ENCODE assay signal across 16 cellular contexts in genomic region chrX:132114607-132115006, GRCh38. TPM values are rescaled to one million over a fixed set of nuclear protein-coding genes. Genes with fewer than 3 reads are reported as not detected.
"Had no signal": no experiment of that assay in that cellular context is flagged by ENCODE, and none has a peak within 500 bp of the region (broad histone marks: within the 10 kb centered on the region; RNA-seq: fewer than 3 reads in every experiment).

No MANE protein-coding gene starts in this region.

- H3K36me3 ChIP-seq: breast epithelium had no signal

- ATAC-seq: activated T-cell treated with anti-CD3 and anti-CD28 coated beads, Interleukin-2, amount 50 U/mL, for 4 hours; naive thymus-derived CD4-positive, alpha-beta T cell; stimulated activated naive CD8-positive, alpha-beta T cell treated with anti-CD3 and anti-CD28 coated beads, Interleukin-15, Interleukin-2, amounts not matched to agents 100 U/mL and 50 U/mL, for 24 hours had no signal

- H3K4me3 ChIP-seq: breast epithelium, lung had no signal

- DNase-seq: activated CD4-positive, alpha-beta T cell treated with anti-CD3 and anti-CD28 coated beads for 1 hour; activated CD4-positive, alpha-beta T cell treated with anti-CD3 and anti-CD28 coated beads, Interleukin-2, amount 50 U/mL, for 48 hours; activated gamma-delta T cell; activated naive CD8-positive, alpha-beta T cell treated with anti-CD3 and anti-CD28 coated beads for 36 hours; activated T-cell treated with anti-CD3 and anti-CD28 coated beads, Interleukin-2, amount 50 U/mL, for 4 hours; endodermal cell; erythroblast; stimulated activated CD4-positive, alpha-beta T cell treated with anti-CD3 and anti-CD28 coated beads, Interleukin-4, amount 100 ng/mL, for 1 hour; stimulated activated CD8-positive, alpha-beta memory T cell treated with anti-CD3 and anti-CD28 coated beads, Interleukin-4, amount 100 ng/mL, for 48 hours; stimulated activated naive CD8-positive, alpha-beta T cell treated with anti-CD3 and anti-CD28 coated beads, Interleukin-15, Interleukin-2, amounts not matched to agents 100 U/mL and 50 U/mL, for 24 hours had no signal

RNA-seq across cellular contexts. Expression of gene FRMD7, which starts 13.2 kb away (rescaled TPM):
- total RNA-seq: activated naive CD8-positive, alpha-beta T cell treated with anti-CD3 and anti-CD28 coated beads for 36 hours; activated T-cell treated with anti-CD3 and anti-CD28 coated beads, Interleukin-2, amount 50 U/mL, for 4 hours; breast epithelium; dermis microvascular lymphatic vessel endothelial cell; endodermal cell; glomerular endothelial cell; lung; naive thymus-derived CD4-positive, alpha-beta T cell; renal cortical epithelial cell had no signal
